ENCODE assay signal across 17 cellular contexts in the genomic region with DNA sequence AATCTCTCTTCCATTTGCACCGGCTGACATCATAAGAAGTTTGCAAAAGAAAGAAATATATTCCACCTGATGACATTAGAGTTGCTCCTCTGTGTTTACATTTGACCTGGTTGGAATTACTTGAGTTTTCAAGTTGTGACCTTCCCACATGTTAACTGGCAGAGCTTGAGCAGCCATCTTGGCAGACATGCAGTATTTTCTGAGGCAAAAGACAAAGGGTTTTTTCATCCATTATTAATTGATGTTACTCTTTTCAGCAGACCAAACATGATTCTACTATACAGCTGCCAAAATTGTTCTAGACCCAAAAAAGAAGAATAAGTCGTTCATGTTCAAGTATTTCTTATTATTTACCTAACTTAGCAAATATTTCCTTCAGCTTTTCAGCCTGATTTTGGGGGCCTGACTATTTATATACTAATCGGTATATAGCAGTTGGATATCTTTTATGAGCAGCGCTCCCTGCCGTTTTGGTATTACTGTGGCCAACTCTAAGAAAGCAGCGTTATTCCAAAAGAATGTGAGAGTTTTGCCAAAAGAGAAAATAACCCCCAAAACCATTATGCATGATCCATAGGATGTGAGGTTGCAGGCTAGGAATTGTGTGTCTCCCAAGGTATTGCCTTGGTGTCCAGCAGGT.
DNase-seq lines count a peak whose midpoint lies in the region; ATAC-seq and TF ChIP-seq lines count a peak whose summit lies in the region.
"Had no signal": no experiment of that assay in that cellular context is flagged by ENCODE, and none has a peak within 500 bp of the region (broad histone marks: within the 10 kb centered on the region; RNA-seq: fewer than 3 reads in every experiment).

No MANE protein-coding gene starts in this region.

- no peak overlapping the region for H2BK15ac ChIP-seq in neuronal stem cell (ENCODE audit: low read length)

- H3K9me3 Mint-ChIP-seq in GM23338, result no peaks in the 10 kb centered on the region
- H3K9me3 Mint-ChIP-seq: CD4-positive, alpha-beta T cell had no signal

- H3K27me3 Mint-ChIP-seq in GM23338 (ENCODE audit: insufficient read depth, low read depth, poor library complexity), result no peaks in the 10 kb centered on the region
- H3K27me3 Mint-ChIP-seq: B cell; CD4-positive, alpha-beta T cell had no signal

- H3K79me2 ChIP-seq in GM23338 (replicated peaks; ENCODE audit: insufficient read depth), result no peaks in the 10 kb centered on the region

- H3F3A ChIP-seq in GM23338 (replicated peaks; ENCODE audit: low read depth), result no peaks in the 10 kb centered on the region

- no peak overlapping the region for H4K8ac ChIP-seq in neuronal stem cell (ENCODE audit: low read depth, low read length)

- no peak overlapping the region for H2BK120ac ChIP-seq in neuronal stem cell (ENCODE audit: low read depth, low read length)

- no peak overlapping the region for H4K91ac ChIP-seq in neuronal stem cell (ENCODE audit: low read depth, low read length, poor library complexity)

- H2AK5ac ChIP-seq in neuronal stem cell (ENCODE audit: low read depth, low read length), result no peak overlapping the region

- no peak for TF ChIP-seq CTCF in GM23338 (conservative IDR thresholded peaks at IDR 0.05; ENCODE audit: low read depth in 2 of 2)
- TF ChIP-seq CTCF in fibroblast of the aortic adventitia (IDR thresholded peaks at IDR 0.05; ENCODE audit: insufficient read depth, low read length), result peak; percentile 13

- 0 out of 2 replicates have a peak overlapping the region, but pooled peaks have one; percentile 7 for H3K27ac ChIP-seq in GM23338 (ENCODE audit: low read depth)
- no peak overlapping the region for H3K27ac ChIP-seq in neuronal stem cell (replicated peaks; ENCODE audit: low read length)

- H3K23ac ChIP-seq in neuronal stem cell (ENCODE audit: low read depth, low read length, poor library complexity), result no peak overlapping the region

- H3K36me3 Mint-ChIP-seq in GM23338 (ENCODE audit: low read depth), result peaks cover 26% of the 10 kb centered on the region

- H2BK5ac ChIP-seq in neuronal stem cell (ENCODE audit: low read length), result no peak overlapping the region

- H3K4me1 Mint-ChIP-seq in GM23338, result peaks cover 37% of the 10 kb centered on the region

- no peak for ATAC-seq in GM23338
- no peak for ATAC-seq in HG02763 (IDR thresholded peaks at IDR 0.05; ENCODE audit: unreplicated experiment)
- ATAC-seq: PC-3 had no signal

- H3K4me2 ChIP-seq in GM23338 (no peak overlapping the region), neuronal stem cell (ENCODE audit: insufficient read depth, low read length, poor library complexity, severe bottlenecking) (no peak overlapping the region)

- WGBS in neuronal stem cell (ENCODE audit: extremely low coverage in 2 of 2, insufficient read length in 2 of 2, insufficient replicate concordance in 1 of 2), 2 donors, result no CpG with 5 or more reads among the region's 6 CpGs

- H2AFZ ChIP-seq in GM23338, result no peak overlapping the region
- no peak overlapping the region for H2AFZ ChIP-seq in neuronal stem cell (ENCODE audit: low read length)

- H3K9me2 ChIP-seq in GM23338 (ENCODE audit: insufficient read depth), result peaks cover 6% of the 10 kb centered on the region; the same call in 1 of the 2 replicates

- H3K4me3 Mint-ChIP-seq in GM23338, result no peak overlapping the region
- H3K4me3 Mint-ChIP-seq: B cell; CD4-positive, alpha-beta T cell had no signal

- no peak overlapping the region for H3K4ac ChIP-seq in neuronal stem cell (ENCODE audit: low read length)

- H3K27me3 ChIP-seq in GM23338 (ENCODE audit: insufficient read depth), result no peaks in the 10 kb centered on the region
- H3K27me3 ChIP-seq in neuronal stem cell (ENCODE audit: control insufficient read depth in 3 of 3, insufficient read depth in 3 of 3, low read depth in 1 of 3, low read length in 3 of 3), result no peaks in the 10 kb centered on the region

- H4K20me1 ChIP-seq in GM23338 (replicated peaks; ENCODE audit: insufficient read depth), result peaks cover 4% of the 10 kb centered on the region; the same call in 1 of the 2 replicates

- no peak overlapping the region for H3K18ac ChIP-seq in neuronal stem cell (ENCODE audit: low read length)

- H3K79me1 ChIP-seq in neuronal stem cell (ENCODE audit: low read depth, low read length), result no peaks in the 10 kb centered on the region

- H3K27ac Mint-ChIP-seq in GM23338, result no peak overlapping the region
- H3K27ac Mint-ChIP-seq: B cell; CD4-positive, alpha-beta T cell had no signal

- peaks cover 11% of the 10 kb centered on the region for H3K4me1 ChIP-seq in GM23338 (ENCODE audit: insufficient read depth)
- peaks cover 4 to 18% of the 10 kb centered on the region in 2 donors for H3K4me1 ChIP-seq in neuronal stem cell (ENCODE audit: control insufficient read depth in 2 of 2, insufficient read depth in 1 of 2, low read depth in 1 of 2, low read length in 2 of 2)

- no peak overlapping the region for H3K14ac ChIP-seq in neuronal stem cell (ENCODE audit: low read length)

- H3K9me3 ChIP-seq in neuronal stem cell (replicated peaks in 1 of 2; ENCODE audit: control insufficient read depth in 2 of 2, insufficient read depth in 1 of 2, low read depth in 1 of 2, low read length in 2 of 2), result peaks cover 0 to 2% of the 10 kb centered on the region in 2 donors

- no peak for DNase-seq in GM23338 (ENCODE audit: low spot score)
- peak; percentile 59 for DNase-seq in astrocyte of the hippocampus (ENCODE audit: low read depth, low spot score)
- peak; percentile 19 for DNase-seq in fibroblast of the aortic adventitia (ENCODE audit: low read depth)
- DNase-seq in pons (ENCODE audit: low spot score), result peak; percentile 94
- DNase-seq in activated CD8-positive, alpha-beta memory T cell treated with anti-CD3 and anti-CD28 coated beads, Interleukin-2, amount 50 U/mL, for 4 hours, result no peak
- no peak for DNase-seq in neuronal stem cell (ENCODE audit: low spot score)
- no peak for DNase-seq in NCI-H2029 treated with DMSO at 0.1 percent for 48 hours (lab: John Stamatoyannopoulos, UW)
- DNase-seq: ACHN; CD4-positive, alpha-beta T cell; H7; NCI-H1417; NCI-H2029; NCI-H226; NCI-H526 treated with DMSO at 0.1 percent for 48 hours; PC-3 had no signal

- H3K4me3 ChIP-seq in GM23338 (no peak overlapping the region), fibroblast of the aortic adventitia (ENCODE audit: low read depth, low read length) (no peak overlapping the region), neuronal stem cell (ENCODE audit: low read length in 2 of 2) (no peak overlapping the region)

- H3K36me3 ChIP-seq in GM23338 (ENCODE audit: insufficient read depth), result peaks cover 13% of the 10 kb centered on the region; the same call in 1 of the 2 replicates
- peaks cover 6 to 67% of the 10 kb centered on the region in 2 donors for H3K36me3 ChIP-seq in neuronal stem cell (replicated peaks in 1 of 2; ENCODE audit: control insufficient read depth in 2 of 2, insufficient read depth in 2 of 2, low read length in 2 of 2)

- H2BK12ac ChIP-seq in neuronal stem cell (ENCODE audit: low read length), result no peak overlapping the region

- no peak overlapping the region for H3K9ac ChIP-seq in neuronal stem cell (ENCODE audit: low read depth, low read length, poor library complexity)

TF ChIP-seq in GM23338, 12 proteins besides CTCF, POLR2A, EP300 and RAD21 (continues in another document):
- TF ChIP-seq CREB1 (CRISPR knock-in tag; IDR thresholded peaks at IDR 0.05; ENCODE audit: low read depth) (no peak), ZNF114 (CRISPR knock-in tag; IDR thresholded peaks at IDR 0.05) (no peak)

Comparison
In these comparisons a context has a peak if more than half of its experiments do, and no peak if none do; other contexts are left out.
1. DNase-seq: peak in astrocyte of the hippocampus (single experiment), fibroblast of the aortic adventitia (single experiment) and pons (single experiment); none in GM23338 (single experiment), activated CD8-positive, alpha-beta memory T cell treated with anti-CD3 and anti-CD28 coated beads, Interleukin-2, amount 50 U/mL, for 4 hours (single experiment), neuronal stem cell (single experiment) and NCI-H2029 treated with DMSO at 0.1 percent for 48 hours (single experiment).